ENCODE assay signal across 8 cellular contexts in genomic region chr6:163405412-163406309, GRCh38. TPM values are rescaled to one million over a fixed set of nuclear protein-coding genes. Genes with fewer than 3 reads are reported as not detected.
DNase-seq lines count a peak whose midpoint lies in the region; ATAC-seq, FAIRE-seq and TF ChIP-seq lines count a peak whose summit lies in the region.

No MANE protein-coding gene starts in this region.

- peak; percentile 93 for ATAC-seq in HG03571 (IDR thresholded peaks at IDR 0.05; ENCODE audit: unreplicated experiment)

- peak overlapping the region; percentile 75 for H3K27ac Mint-ChIP-seq in activated T-helper 2 cell treated with anti-CD3 and anti-CD28 coated beads, Interferon-gamma antibody, Interleukin-2, Interleukin-4, amounts not matched to agents 10 μg/mL and 5 μg/mL and 100 μg/mL, durations not matched to agents 14 hours and 24 hours and 36 hours
- H3K27ac Mint-ChIP-seq in Caco-2 (ENCODE audit: unreplicated experiment) = no peak overlapping the region

- peaks cover 13% of the 10 kb centered on the region for H3K4me1 ChIP-seq in Caco-2

- no peak for TF ChIP-seq POLR2A in H54 (IDR thresholded peaks at IDR 0.05; ENCODE audit: low read depth, low read length)

- no peaks in the 10 kb centered on the region for H3K9me3 Mint-ChIP-seq in activated T-helper 2 cell treated with anti-CD3 and anti-CD28 coated beads, Interferon-gamma antibody, Interleukin-2, Interleukin-4, amounts not matched to agents 10 μg/mL and 5 μg/mL and 100 μg/mL, durations not matched to agents 14 hours and 24 hours and 36 hours
- no peaks in the 10 kb centered on the region for H3K9me3 Mint-ChIP-seq in Caco-2 (ENCODE audit: unreplicated experiment)

- no peak for FAIRE-seq in H54 (lab: Jason Lieb, UNC)

- H3K4me3 ChIP-seq in retinal pigment epithelial cell (ENCODE audit: low read length) = peak overlapping the region; percentile 35
- no peak overlapping the region for H3K4me3 ChIP-seq in Caco-2 (ENCODE audit: low read depth, low read length)

- H3K27me3 Mint-ChIP-seq in activated T-helper 2 cell treated with anti-CD3 and anti-CD28 coated beads, Interferon-gamma antibody, Interleukin-2, Interleukin-4, amounts not matched to agents 10 μg/mL and 5 μg/mL and 100 μg/mL, durations not matched to agents 14 hours and 24 hours and 36 hours (ENCODE audit: low read depth) = peaks cover 10% of the 10 kb centered on the region
- H3K27me3 Mint-ChIP-seq in Caco-2 (ENCODE audit: insufficient read depth, unreplicated experiment) = no peaks in the 10 kb centered on the region

- BruUV-seq in Caco-2 (replicated peaks; lab: Mats Ljungman, UMichigan) = no TSS peak

- peaks cover 12% of the 10 kb centered on the region for H3K4me1 Mint-ChIP-seq in activated T-helper 2 cell treated with anti-CD3 and anti-CD28 coated beads, Interferon-gamma antibody, Interleukin-2, Interleukin-4, amounts not matched to agents 10 μg/mL and 5 μg/mL and 100 μg/mL, durations not matched to agents 14 hours and 24 hours and 36 hours (ENCODE audit: low read depth)
- peaks cover 6% of the 10 kb centered on the region for H3K4me1 Mint-ChIP-seq in Caco-2 (ENCODE audit: low read depth, unreplicated experiment)

- no peaks in the 10 kb centered on the region for H3K36me3 Mint-ChIP-seq in activated T-helper 2 cell treated with anti-CD3 and anti-CD28 coated beads, Interferon-gamma antibody, Interleukin-2, Interleukin-4, amounts not matched to agents 10 μg/mL and 5 μg/mL and 100 μg/mL, durations not matched to agents 14 hours and 24 hours and 36 hours (ENCODE audit: low read depth)
- H3K36me3 Mint-ChIP-seq in Caco-2 (ENCODE audit: insufficient read depth, unreplicated experiment) = peaks cover 5% of the 10 kb centered on the region

- intact Hi-C loops in activated T-helper 2 cell treated with anti-CD3 and anti-CD28 coated beads, Interferon-gamma antibody, Interleukin-2, Interleukin-4, amounts not matched to agents 10 μg/mL and 5 μg/mL and 100 μg/mL, durations not matched to agents 14 hours and 24 hours and 36 hours (cut with micrococcal nuclease) = no loop called here
- intact Hi-C loops in cardiac septum (cut with DNase I) (no loop called here), Caco-2 (cut with micrococcal nuclease; ENCODE audit: unreplicated experiment) (no loop called here)

- H3K9me3 ChIP-seq in Caco-2 = no peaks in the 10 kb centered on the region

- no peaks in the 10 kb centered on the region for H3K27me3 ChIP-seq in Caco-2 (replicated peaks; ENCODE audit: control insufficient read depth, insufficient read depth, low read length)

- POLR2A ChIA-PET in Caco-2 (lab: Charles Lee) = no interaction called here

- CTCF ChIA-PET in Caco-2 (lab: Charles Lee) = no interaction called here

- H3K4me3 Mint-ChIP-seq in activated T-helper 2 cell treated with anti-CD3 and anti-CD28 coated beads, Interferon-gamma antibody, Interleukin-2, Interleukin-4, amounts not matched to agents 10 μg/mL and 5 μg/mL and 100 μg/mL, durations not matched to agents 14 hours and 24 hours and 36 hours (ENCODE audit: low read depth) = peak overlapping the region; percentile 78
- no peak overlapping the region for H3K4me3 Mint-ChIP-seq in Caco-2 (ENCODE audit: unreplicated experiment)

- no peak for TF ChIP-seq CTCF in GM20000 (IDR thresholded peaks at IDR 0.05; ENCODE audit: extremely low read depth, missing control alignments)
- no peak for TF ChIP-seq CTCF in retinal pigment epithelial cell (conservative IDR thresholded peaks at IDR 0.05; ENCODE audit: low read depth, low read length)
- TF ChIP-seq CTCF in Caco-2 (IDR thresholded peaks at IDR 0.05; ENCODE audit: insufficient read depth in 1 of 2, low read depth in 1 of 2, low read length in 1 of 2, severe bottlenecking in 1 of 2, unreplicated experiment in 1 of 2) = no peak

- DNase-seq in DMS53 treated with DMSO at 0.1 percent for 48 hours (lab: John Stamatoyannopoulos, UW; ENCODE audit: unreplicated experiment) = peak; percentile 24
- peak; percentile 42 for DNase-seq in GM20000 (ENCODE audit: low spot score)
- no peak for DNase-seq in activated T-helper 2 cell treated with anti-CD3 and anti-CD28 coated beads, Interferon-gamma antibody, Interleukin-2, Interleukin-4, amounts not matched to agents 10 μg/mL and 5 μg/mL and 100 μg/mL, durations not matched to agents 14 hours and 24 hours and 36 hours (ENCODE audit: low spot score)
- peak; percentile 91 for DNase-seq in cardiac septum (ENCODE audit: low spot score)
- no peak for DNase-seq in retinal pigment epithelial cell (ENCODE audit: low read depth)
- DNase-seq in H54 (ENCODE audit: insufficient read length, low spot score) = no peak
- no peak for DNase-seq in Caco-2

- H3K36me3 ChIP-seq in Caco-2 (ENCODE audit: control insufficient read depth, insufficient read depth, low read length) = no peaks in the 10 kb centered on the region

RNA-seq across cellular contexts. Expression of gene QKI, which starts 8.9 kb away (rescaled TPM):
- total RNA-seq in activated T-helper 2 cell treated with anti-CD3 and anti-CD28 coated beads, Interferon-gamma antibody, Interleukin-2, Interleukin-4, amounts not matched to agents 10 μg/mL and 5 μg/mL and 100 μg/mL, durations not matched to agents 14 hours and 24 hours and 36 hours = 64.0 and 65.1 TPM in 2 replicates
- total RNA-seq in cardiac septum = 460 TPM
- total RNA-seq in Caco-2 (2022) = 117 and 134 TPM in 2 replicates

Comparison
In these comparisons a context has a peak if more than half of its experiments do, and no peak if none do; other contexts are left out.
1. DNase-seq: peak in DMS53 treated with DMSO at 0.1 percent for 48 hours (single experiment), GM20000 (single experiment) and cardiac septum (single experiment); none in activated T-helper 2 cell treated with anti-CD3 and anti-CD28 coated beads, Interferon-gamma antibody, Interleukin-2, Interleukin-4, amounts not matched to agents 10 μg/mL and 5 μg/mL and 100 μg/mL, durations not matched to agents 14 hours and 24 hours and 36 hours (single experiment), retinal pigment epithelial cell (single experiment), H54 (single experiment) and Caco-2 (0 of 2).